ENCODE assay signal across 8 cellular contexts in genomic region chr9:137550958-137551655, GRCh38. TPM values are rescaled to one million over a fixed set of nuclear protein-coding genes. Genes with fewer than 3 reads are reported as not detected.
DNase-seq lines count a peak whose midpoint lies in the region; ATAC-seq and TF ChIP-seq lines count a peak whose summit lies in the region.

No MANE protein-coding gene starts in this region.

- peak overlapping the region; percentile 77 for H3K9ac ChIP-seq in NT2/D1 (ENCODE audit: insufficient read length, low read depth)
- peak overlapping the region; percentile 47 to 58 for H3K9ac ChIP-seq in stomach smooth muscle (ENCODE audit: low read length in 2 of 2)

- H3K27me3 ChIP-seq in NT2/D1 (ENCODE audit: insufficient read depth, insufficient read length) (no peaks in the 10 kb centered on the region), stomach smooth muscle (ENCODE audit: control insufficient read depth in 1 of 2, insufficient read depth in 2 of 2, low read length in 2 of 2) (no peaks in the 10 kb centered on the region)

- H3K4me1 ChIP-seq in NT2/D1 (ENCODE audit: insufficient read depth, insufficient read length) (peaks cover 2% of the 10 kb centered on the region), stomach smooth muscle (ENCODE audit: control insufficient read depth, insufficient read depth, low read length) (peaks cover 19% of the 10 kb centered on the region)

- no peak overlapping the region for H3K27ac Mint-ChIP-seq in MCF 10A (ENCODE audit: low read depth, unreplicated experiment)

- H3K9me3 Mint-ChIP-seq in MCF 10A (ENCODE audit: unreplicated experiment): no peaks in the 10 kb centered on the region

- H3K9me3 ChIP-seq in NT2/D1 (ENCODE audit: insufficient read depth, low read length) (peaks cover 10% of the 10 kb centered on the region; the same call in 1 of the 2 replicates), stomach smooth muscle (ENCODE audit: control insufficient read depth in 2 of 2, low read length in 2 of 2) (no peaks in the 10 kb centered on the region)

- intact Hi-C loops in MCF 10A (cut with micrococcal nuclease): loop anchor here (10.0 kb wide), 1 partner anchor 64 kb away; the partner anchor contains the start of gene EHMT1

- TF ChIP-seq CTCF in MCF 10A (IDR thresholded peaks at IDR 0.05; ENCODE audit: unreplicated experiment): peak; percentile 23

- peaks cover 17% of the 10 kb centered on the region for H3K36me3 Mint-ChIP-seq in MCF 10A (ENCODE audit: insufficient read depth, unreplicated experiment)

- no TSS peak for BruUV-seq in MCF 10A (replicated peaks; lab: Mats Ljungman, UMichigan)

- H3K36me3 ChIP-seq in NT2/D1 (ENCODE audit: insufficient read depth, insufficient read length, low read length): peaks cover 38% of the 10 kb centered on the region
- H3K36me3 ChIP-seq in stomach smooth muscle (ENCODE audit: control insufficient read depth in 2 of 2, insufficient read depth in 2 of 2, low read length in 2 of 2): peaks cover 11 to 12% of the 10 kb centered on the region in 2 donors

- peaks cover 5% of the 10 kb centered on the region for H3K4me1 Mint-ChIP-seq in MCF 10A (ENCODE audit: insufficient read depth, unreplicated experiment)

- no peaks in the 10 kb centered on the region for H3K27me3 Mint-ChIP-seq in MCF 10A (ENCODE audit: insufficient read depth, unreplicated experiment)

- peak overlapping the region; percentile 41 for H3K27ac ChIP-seq in stomach smooth muscle (ENCODE audit: low read length)

- POLR2A ChIA-PET in MCF 10A (lab: Yijun Ruan, JAX): interaction anchor here (0.7 to 3.8 kb wide), 20 partner anchors 9 to 813 kb away, joined by 3 to 33 read pairs (median 6); partner anchors contain the start of genes DPH7, EHMT1, TUBB4B and ZMYND19

- H3K4me3 ChIP-seq in NT2/D1 (ENCODE audit: insufficient read length, low read depth): peak overlapping the region; percentile 59
- peak overlapping the region; percentile 32 to 79 for H3K4me3 ChIP-seq in stomach smooth muscle (ENCODE audit: low read length in 2 of 2)

- peak; percentile 36 for ATAC-seq in GM21423 (IDR thresholded peaks at IDR 0.05; ENCODE audit: unreplicated experiment)

- peak overlapping the region; percentile 78 for H3K4me3 Mint-ChIP-seq in MCF 10A (ENCODE audit: unreplicated experiment)

- DNase-seq in ELF-1 (ENCODE audit: low read depth, low spot score) (peak; percentile 88), HS-5 (ENCODE audit: low read depth) (peak; percentile 37), NT2/D1 (ENCODE audit: low read depth, low spot score) (peak; percentile 86), MCF 10A (ENCODE audit: unreplicated experiment) (peak; percentile 62), left kidney (ENCODE audit: low read depth, low spot score) (peak; percentile 93)
- no peak for DNase-seq in activated CD4-positive, alpha-beta T cell treated with anti-CD3 and anti-CD28 coated beads, Interleukin-2, amount 50 U/mL, for 1 hour

- CTCF ChIA-PET in MCF 10A (lab: Yijun Ruan, JAX): interaction anchor here (0.7 to 1.2 kb wide), 3 partner anchors 27 to 324 kb away, joined by 3 to 6 read pairs (median 3); no protein-coding TSS in a partner anchor

RNA-seq across cellular contexts. Expression of gene MRPL41, which starts 0.6 kb away (rescaled TPM):
- 37.6 and 43.0 TPM in 2 replicates for total RNA-seq in MCF 10A (2022)

RNA-seq across cellular contexts. Expression of gene PNPLA7, which starts 0.9 kb away (rescaled TPM):
- 0.86 and 1.2 TPM in 2 replicates for total RNA-seq in MCF 10A (2022)

RNA-seq across cellular contexts. Expression of gene DPH7, which starts 27.6 kb away (rescaled TPM):
- 45.7 and 46.4 TPM in 2 replicates for total RNA-seq in MCF 10A (2022)

RNA-seq across cellular contexts. Expression of gene ZMYND19, which starts 39.2 kb away (rescaled TPM):
- total RNA-seq in MCF 10A (2022): 42.9 and 51.9 TPM in 2 replicates

RNA-seq across cellular contexts. Expression of gene ARRDC1, which starts 54.4 kb away (rescaled TPM):
- 88.9 and 125 TPM in 2 replicates for total RNA-seq in MCF 10A (2022)
